Comparison of ENCODE assay signal across 9 cellular contexts in genomic region chr2:229873123-229873581, GRCh38. TPM values are rescaled to one million over a fixed set of nuclear protein-coding genes. Genes with fewer than 3 reads are reported as not detected.
DNase-seq lines count a peak whose midpoint lies in the region; ATAC-seq, FAIRE-seq and TF ChIP-seq lines count a peak whose summit lies in the region.
"Had no signal": no experiment of that assay in that cellular context is flagged by ENCODE, and none has a peak within 500 bp of the region (broad histone marks: within the 10 kb centered on the region; RNA-seq: fewer than 3 reads in every experiment).

No MANE protein-coding gene starts in this region.

- DNase-seq in osteocyte (ENCODE audit: extremely low spot score, unreplicated experiment): no peak
- DNase-seq in kidney: no peak
- no peak for DNase-seq in OCI-M2 (lab: John Stamatoyannopoulos, UW; ENCODE audit: unreplicated experiment)
- DNase-seq in NCI-H526 (lab: John Stamatoyannopoulos, UW): no peak
- DNase-seq: colonic mucosa, OCI-M1 had no signal

- peaks cover 28% of the 10 kb centered on the region for H4K20me1 ChIP-seq in OCI-LY3 (ENCODE audit: insufficient read depth, low read length)

- TF ChIP-seq CTCF in OCI-LY3 (IDR thresholded peaks at IDR 0.05; ENCODE audit: low read depth, low read length): no peak
- no peak for TF ChIP-seq CTCF in osteocyte (IDR thresholded peaks at IDR 0.05)
- TF ChIP-seq CTCF in kidney (IDR thresholded peaks at IDR 0.05; ENCODE audit: borderline replicate concordance, extremely low read depth, insufficient read depth): no peak

- peak overlapping the region; percentile 71 for H3K4me2 ChIP-seq in OCI-LY3 (ENCODE audit: low read length)

- no peak overlapping the region for H3K4me3 Mint-ChIP-seq in osteocyte (ENCODE audit: unreplicated experiment)

- no peaks in the 10 kb centered on the region for H3K27me3 Mint-ChIP-seq in osteocyte (ENCODE audit: unreplicated experiment)

- H3K9me3 Mint-ChIP-seq in osteocyte (ENCODE audit: unreplicated experiment): no peaks in the 10 kb centered on the region

- no peaks in the 10 kb centered on the region for H3K9me3 ChIP-seq in OCI-LY3 (ENCODE audit: insufficient read depth, low read length)
- H3K9me3 ChIP-seq in kidney (ENCODE audit: control insufficient read depth in 1 of 2, low read length in 2 of 2): no peaks in the 10 kb centered on the region
- H3K9me3 ChIP-seq: colonic mucosa had no signal

- H3K79me2 ChIP-seq in OCI-LY3 (ENCODE audit: low read length): peaks cover 16% of the 10 kb centered on the region

- H2AFZ ChIP-seq in OCI-LY3 (ENCODE audit: low read depth, low read length): no peak overlapping the region

- H3K27ac ChIP-seq in OCI-LY3 (ENCODE audit: low read length): no peak overlapping the region
- no peak overlapping the region for H3K27ac ChIP-seq in kidney (ENCODE audit: low read depth in 2 of 2, low read length in 2 of 2)
- H3K27ac ChIP-seq: colonic mucosa had no signal

- FAIRE-seq in kidney (lab: Jason Lieb, UNC): no peak

- H3K9ac ChIP-seq in OCI-LY3 (ENCODE audit: low read length) (no peak overlapping the region), kidney (ENCODE audit: low read length in 2 of 2) (no peak overlapping the region)

- H3K36me3 ChIP-seq in OCI-LY3 (replicated peaks; ENCODE audit: low read depth, low read length) (peaks cover 6% of the 10 kb centered on the region), kidney (ENCODE audit: control insufficient read depth in 1 of 2, insufficient read depth in 2 of 2, low read length in 2 of 2) (peaks cover 9 to 12% of the 10 kb centered on the region in 2 donors)
- H3K36me3 ChIP-seq: colonic mucosa had no signal

- intact Hi-C loops in kidney (cut with DNase I): no loop called here

- no peaks in the 10 kb centered on the region for H3K27me3 ChIP-seq in OCI-LY3 (ENCODE audit: low read depth, low read length)
- H3K27me3 ChIP-seq: colonic mucosa had no signal

- H3K4me1 ChIP-seq in OCI-LY3 (ENCODE audit: low read length) (peaks cover 18% of the 10 kb centered on the region), kidney (ENCODE audit: control insufficient read depth in 1 of 2, insufficient read depth in 1 of 2, low read depth in 1 of 2, low read length in 2 of 2) (no peaks in the 10 kb centered on the region)
- H3K4me1 ChIP-seq: colonic mucosa had no signal

- H3K27ac Mint-ChIP-seq in osteocyte (ENCODE audit: unreplicated experiment): peak overlapping the region; percentile 58

- H3K36me3 Mint-ChIP-seq in osteocyte (ENCODE audit: unreplicated experiment): peaks cover 38% of the 10 kb centered on the region

- H3K4me1 Mint-ChIP-seq in osteocyte (ENCODE audit: unreplicated experiment): peaks cover 38% of the 10 kb centered on the region

- H3K4me3 ChIP-seq in OCI-LY3 (ENCODE audit: low read length) (peak overlapping the region; percentile 24; the same call in 1 of the 2 replicates), kidney (ENCODE audit: low read length in 2 of 2) (no peak overlapping the region)
- H3K4me3 ChIP-seq: colonic mucosa had no signal

- ATAC-seq in GM19025 (IDR thresholded peaks at IDR 0.05; ENCODE audit: low read depth, unreplicated experiment): peak; percentile 77
- peak; percentile 77 for ATAC-seq in HG02588 (IDR thresholded peaks at IDR 0.05; ENCODE audit: unreplicated experiment)

RNA-seq across cellular contexts. Expression of gene TRIP12, which starts 48.7 kb away (rescaled TPM):
- total RNA-seq in osteocyte (261 and 272 TPM in 2 replicates), kidney (225 TPM)
- polyA plus RNA-seq in kidney (ENCODE audit: insufficient read depth, low read depth, low replicate concordance): 29.3 TPM

RNA-seq across cellular contexts. Expression of gene FBXO36, which starts 49.2 kb away (rescaled TPM):
- total RNA-seq in osteocyte (3.7 and 4.8 TPM in 2 replicates), kidney (5.4 TPM)
- polyA plus RNA-seq in kidney (ENCODE audit: insufficient read depth, low read depth, low replicate concordance): 3.8 TPM
